In the genomic region with DNA sequence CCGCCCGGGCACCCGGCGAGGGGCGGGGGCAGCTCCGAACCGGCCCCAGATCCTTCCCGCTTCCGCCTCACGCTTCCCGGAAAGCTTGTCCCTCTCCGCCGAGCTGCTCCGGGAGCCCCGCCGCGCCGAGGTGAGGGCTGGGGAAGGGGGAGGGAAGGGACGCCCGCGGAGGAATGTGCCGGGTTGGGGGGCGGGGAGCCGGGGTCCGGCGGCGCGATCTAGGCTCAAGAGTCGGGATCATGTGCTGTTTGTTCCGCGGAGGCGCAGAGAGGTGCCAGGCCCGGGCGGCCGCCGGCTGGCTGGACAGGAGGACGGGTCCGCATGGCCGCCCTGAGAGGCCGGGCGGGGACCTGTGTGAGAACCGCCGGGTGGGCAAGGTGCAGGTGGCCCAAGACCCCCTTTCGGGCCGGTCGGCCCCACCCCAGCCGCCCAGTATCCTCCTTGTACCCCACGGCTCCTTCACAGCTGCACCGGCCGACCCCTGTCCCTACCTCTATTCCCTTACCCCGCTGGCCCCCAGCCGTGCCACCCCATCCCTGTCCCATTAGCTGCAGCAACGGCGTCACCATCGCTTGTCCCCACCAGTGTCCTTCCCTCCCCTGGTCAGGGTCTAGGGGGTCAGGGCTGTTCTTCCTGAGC, we compare ENCODE assay signal across 8 cellular contexts. TPM values are rescaled to one million over a fixed set of nuclear protein-coding genes. Genes with fewer than 3 reads are reported as not detected.
A peak's percentile ranks its signal among the peaks of the same experiment; 100 is the strongest.
DNase-seq lines count a peak whose midpoint lies in the region; ATAC-seq, FAIRE-seq and TF ChIP-seq lines count a peak whose summit lies in the region.

No MANE protein-coding gene starts in this region.

- TF ChIP-seq CTCF in HFFc6 (IDR thresholded peaks at IDR 0.05): no peak
- TF ChIP-seq CTCF in endothelial cell of umbilical vein (IDR thresholded peaks at IDR 0.05; ENCODE audit: extremely low read depth in 1 of 2, insufficient read depth in 1 of 2, low read depth in 1 of 2, low read length in 2 of 2): no peak

- H3K27me3 Mint-ChIP-seq in HFFc6 (ENCODE audit: insufficient read depth): 0 out of 2 replicates have a peak, but pooled peaks cover 2% of the 10 kb centered on the region

- H3K79me2 ChIP-seq in endothelial cell of umbilical vein (ENCODE audit: control insufficient read depth, insufficient read depth, low read length): peaks cover 34% of the 10 kb centered on the region

- no peak for TF ChIP-seq POLR2A in endothelial cell of umbilical vein (IDR thresholded peaks at IDR 0.05; ENCODE audit: low read depth, low read length)

- dilution Hi-C loops in endothelial cell of umbilical vein (cut with MboI; ENCODE audit: extremely low pct_ligation_motif_present, low sequenced_read_pairs): no loop called here

- H3K9me3 Mint-ChIP-seq in HFFc6: no peaks in the 10 kb centered on the region

- H3K36me3 ChIP-seq in ES-I3 (ENCODE audit: insufficient read depth, low read length) (peaks cover 4% of the 10 kb centered on the region), SJSA1 (peaks cover 51% of the 10 kb centered on the region), endothelial cell of umbilical vein (ENCODE audit: control insufficient read depth in 2 of 2, extremely low read depth in 1 of 2, insufficient read depth in 2 of 2, low read length in 2 of 2) (peaks cover 11 to 23% of the 10 kb centered on the region in 2 experiments), mucosa of stomach (ENCODE audit: control insufficient read depth, insufficient read depth, low read length) (peaks cover 10% of the 10 kb centered on the region)

- BruUV-seq in endothelial cell of umbilical vein (replicated peaks; lab: Mats Ljungman, UMichigan): no TSS peak

- CTCF ChIA-PET in endothelial cell of umbilical vein (lab: Charles Lee): interaction anchor here (0.6 to 4.2 kb wide), 7 partner anchors 9 to 665 kb away, joined by 3 to 21 read pairs (median 6); a partner anchor contains a TSS

- peaks cover 23% of the 10 kb centered on the region for H3K4me1 Mint-ChIP-seq in HFFc6 (ENCODE audit: low read depth)

- H3K36me3 Mint-ChIP-seq in HFFc6 (ENCODE audit: low read depth): peaks cover 11% of the 10 kb centered on the region

- intact Hi-C loops in endothelial cell of umbilical vein (cut with micrococcal nuclease): loop anchor here (2.0 kb wide), 1 partner anchor 57 kb away; a partner anchor contains a TSS

- no peaks in the 10 kb centered on the region for H3K9me1 ChIP-seq in endothelial cell of umbilical vein (replicated peaks; ENCODE audit: control insufficient read depth, extremely low read depth, insufficient read depth, low read length)

- H3K4me1 ChIP-seq in ES-I3 (ENCODE audit: insufficient read depth, low read length) (0 out of 2 replicates have a peak, but pooled peaks cover 7% of the 10 kb centered on the region), SJSA1 (replicated peaks) (peaks cover 16% of the 10 kb centered on the region), endothelial cell of umbilical vein (ENCODE audit: control insufficient read depth, extremely low read depth, insufficient read depth, low read length) (peaks cover 19% of the 10 kb centered on the region), mucosa of stomach (ENCODE audit: control insufficient read depth, insufficient read depth, low read length) (peaks cover 27% of the 10 kb centered on the region)

- H3K4me3 ChIP-seq in SJSA1: peak overlapping the region; percentile 74
- H3K4me3 ChIP-seq in endothelial cell of umbilical vein (replicated peaks in 1 of 3; ENCODE audit: insufficient read depth in 1 of 3, low read depth in 1 of 3, low read length in 3 of 3): peak overlapping the region; percentile 77 to 95 (median 82)
- peak overlapping the region; percentile 90 for H3K4me3 ChIP-seq in mucosa of stomach (ENCODE audit: low read length)

- H3K9ac ChIP-seq in ES-I3 (ENCODE audit: low read depth, low read length) (peak overlapping the region; percentile 83), endothelial cell of umbilical vein (replicated peaks; ENCODE audit: extremely low read depth, insufficient read depth, low read length) (peak overlapping the region; percentile 49), mucosa of stomach (ENCODE audit: low read length) (peak overlapping the region; percentile 87)

- FAIRE-seq in endothelial cell of umbilical vein (lab: Jason Lieb, UNC): no peak

- peak overlapping the region; percentile 20 for H3K27ac Mint-ChIP-seq in HFFc6

- H4K20me1 ChIP-seq in endothelial cell of umbilical vein (replicated peaks; ENCODE audit: control insufficient read depth, extremely low read depth, insufficient read depth, low read length): no peaks in the 10 kb centered on the region

- H3K27ac ChIP-seq in SJSA1 (peak overlapping the region; percentile 67), endothelial cell of umbilical vein (ENCODE audit: insufficient read depth, low read depth, low read length) (peak overlapping the region; percentile 23)

- peak overlapping the region; percentile 88 for H3K4me3 Mint-ChIP-seq in HFFc6

- no peak for ATAC-seq in GM19463 (IDR thresholded peaks at IDR 0.05; ENCODE audit: unreplicated experiment)
- no peak for ATAC-seq in GM18861 (IDR thresholded peaks at IDR 0.05; ENCODE audit: unreplicated experiment)

- no peak for DNase-seq in HFFc6
- peak in 1 of 2 experiments; percentile 57 for DNase-seq in SJSA1 (ENCODE audit: low read depth in 1 of 2, low spot score in 2 of 2)
- peak; percentile 28 for DNase-seq in endothelial cell of umbilical vein (ENCODE audit: low read depth, low spot score)
- no peak for DNase-seq in amniotic stem cell (lab: John Stamatoyannopoulos, UW)

- H2AFZ ChIP-seq in endothelial cell of umbilical vein (ENCODE audit: low read depth, low read length): peak overlapping the region; percentile 22

- no peaks in the 10 kb centered on the region for H3K9me3 ChIP-seq in ES-I3 (ENCODE audit: control insufficient read depth, insufficient read depth, low read length)
- no peaks in the 10 kb centered on the region for H3K9me3 ChIP-seq in SJSA1 (replicated peaks)
- no peaks in the 10 kb centered on the region for H3K9me3 ChIP-seq in endothelial cell of umbilical vein (replicated peaks; ENCODE audit: control insufficient read depth, insufficient read depth, low read length)
- no peaks in the 10 kb centered on the region for H3K9me3 ChIP-seq in mucosa of stomach (ENCODE audit: control insufficient read depth, low read length)

- H3K27me3 ChIP-seq in SJSA1 (replicated peaks) (no peaks in the 10 kb centered on the region), endothelial cell of umbilical vein (ENCODE audit: control insufficient read depth in 2 of 2, insufficient read depth in 2 of 2, low read length in 2 of 2) (no peaks in the 10 kb centered on the region), mucosa of stomach (ENCODE audit: control insufficient read depth, insufficient read depth, low read length) (no peaks in the 10 kb centered on the region)

- POLR2A ChIA-PET in endothelial cell of umbilical vein (lab: Charles Lee): interaction anchor here (1.1 kb wide), 1 partner anchor 12 kb away, joined by 5 read pairs; no protein-coding TSS in a partner anchor

- H3K4me2 ChIP-seq in endothelial cell of umbilical vein (ENCODE audit: insufficient read depth, low read length): peak overlapping the region; percentile 87

RNA-seq across cellular contexts. Expression of a gene that starts 0.4 kb away (rescaled TPM):
- total RNA-seq in HFFc6 (2021; fragmentation: NEBNext Ultra II Directional; extraction: Animal tissue kit (Norgen Biotek cat#: 25700)): 100 to 1,000 TPM; 174 to 200 (median 178) TPM
- 72.3 and 102 TPM in 2 replicates for total RNA-seq in SJSA1 (2014; rRNA removed; shearing (Covaris generic))
- total RNA-seq in endothelial cell of umbilical vein: 171 and 174 TPM in 2 replicates
- polyA plus RNA-seq in endothelial cell of umbilical vein: 33.6 and 33.9 TPM in 2 replicates
- polyA plus RNA-seq in endothelial cell of umbilical vein (2011; cell fraction: cytosol; rRNA removed): 45.5 and 63.4 TPM in 2 replicates
- polyA plus RNA-seq in endothelial cell of umbilical vein (2011; cell fraction: nucleus; rRNA removed): 66.3 and 72.8 TPM in 2 replicates
- 124 and 128 TPM in 2 replicates for polyA plus RNA-seq in endothelial cell of umbilical vein (2012)
- polyA minus RNA-seq in endothelial cell of umbilical vein: 134 and 138 TPM in 2 replicates
- 37.8 TPM for polyA minus RNA-seq in endothelial cell of umbilical vein (2011; cell fraction: cytosol; rRNA and poly(A)+ RNA removed)
- polyA minus RNA-seq in endothelial cell of umbilical vein (2011; cell fraction: nucleus; rRNA and poly(A)+ RNA removed): 22.0 and 26.6 TPM in 2 replicates

RNA-seq across cellular contexts. Expression of a gene that starts 0.8 kb away (rescaled TPM):
- total RNA-seq in HFFc6 (2021; fragmentation: NEBNext Ultra II Directional; extraction: Animal tissue kit (Norgen Biotek cat#: 25700)): 1 to 10 TPM in 4 of 6 experiments, under 1 TPM in 2; 0.66 to 1.5 (median 1.0) TPM
- total RNA-seq in SJSA1 (2014; rRNA removed; shearing (Covaris generic)): 1.1 and 2.7 TPM in 2 replicates
- total RNA-seq in endothelial cell of umbilical vein: 0.71 and 1.0 TPM in 2 replicates
- polyA plus RNA-seq in endothelial cell of umbilical vein: 0.99 and 1.0 TPM in 2 replicates
- 0.54 and 0.97 TPM in 2 replicates for polyA plus RNA-seq in endothelial cell of umbilical vein (2011; cell fraction: cytosol; rRNA removed)
- polyA plus RNA-seq in endothelial cell of umbilical vein (2011; cell fraction: nucleus; rRNA removed): 4.6 and 5.7 TPM in 2 replicates
- 0.95 and 2.3 TPM in 2 replicates for polyA plus RNA-seq in endothelial cell of umbilical vein (2012)
- polyA minus RNA-seq in endothelial cell of umbilical vein: 0.89 and 1.4 TPM in 2 replicates
- not detected for polyA minus RNA-seq in endothelial cell of umbilical vein (2011; cell fraction: cytosol; rRNA and poly(A)+ RNA removed)
- polyA minus RNA-seq in endothelial cell of umbilical vein (2011; cell fraction: nucleus; rRNA and poly(A)+ RNA removed): 0.72 TPM in 1 of 2 replicates, not detected in the other

RNA-seq across cellular contexts. Expression of a gene that starts 10.7 kb away (rescaled TPM):
- 10 to 100 TPM; 48.9 to 60.8 (median 54.1) TPM for total RNA-seq in HFFc6 (2021; fragmentation: NEBNext Ultra II Directional; extraction: Animal tissue kit (Norgen Biotek cat#: 25700))
- 6.3 and 19.7 TPM in 2 replicates for total RNA-seq in SJSA1 (2014; rRNA removed; shearing (Covaris generic))
- total RNA-seq in endothelial cell of umbilical vein: 51.0 and 56.7 TPM in 2 replicates
- 33.8 and 47.2 TPM in 2 replicates for polyA plus RNA-seq in endothelial cell of umbilical vein
- 13.0 and 19.6 TPM in 2 replicates for polyA plus RNA-seq in endothelial cell of umbilical vein (2011; cell fraction: cytosol; rRNA removed)
- 118 and 122 TPM in 2 replicates for polyA plus RNA-seq in endothelial cell of umbilical vein (2011; cell fraction: nucleus; rRNA removed)
- 32.6 and 43.6 TPM in 2 replicates for polyA plus RNA-seq in endothelial cell of umbilical vein (2012)
- polyA minus RNA-seq in endothelial cell of umbilical vein: 20.5 and 32.0 TPM in 2 replicates
- polyA minus RNA-seq in endothelial cell of umbilical vein (2011; cell fraction: cytosol; rRNA and poly(A)+ RNA removed): 17.9 TPM
- 34.1 and 47.1 TPM in 2 replicates for polyA minus RNA-seq in endothelial cell of umbilical vein (2011; cell fraction: nucleus; rRNA and poly(A)+ RNA removed)

RNA-seq across cellular contexts. Expression of a gene that starts 30.5 kb away (rescaled TPM):
- 10 to 100 TPM; 59.4 to 76.9 (median 65.6) TPM for total RNA-seq in HFFc6 (2021; fragmentation: NEBNext Ultra II Directional; extraction: Animal tissue kit (Norgen Biotek cat#: 25700))
- 63.5 and 71.4 TPM in 2 replicates for total RNA-seq in SJSA1 (2014; rRNA removed; shearing (Covaris generic))
- 65.1 and 75.2 TPM in 2 replicates for total RNA-seq in endothelial cell of umbilical vein
- 58.4 and 68.6 TPM in 2 replicates for polyA plus RNA-seq in endothelial cell of umbilical vein
- 107 and 110 TPM in 2 replicates for polyA plus RNA-seq in endothelial cell of umbilical vein (2011; cell fraction: cytosol; rRNA removed)
- polyA plus RNA-seq in endothelial cell of umbilical vein (2011; cell fraction: nucleus; rRNA removed): 80.7 and 94.6 TPM in 2 replicates
- 72.7 and 84.3 TPM in 2 replicates for polyA plus RNA-seq in endothelial cell of umbilical vein (2012)
- 31.5 and 31.8 TPM in 2 replicates for polyA minus RNA-seq in endothelial cell of umbilical vein
- polyA minus RNA-seq in endothelial cell of umbilical vein (2011; cell fraction: cytosol; rRNA and poly(A)+ RNA removed): 18.1 TPM
- 13.0 and 19.6 TPM in 2 replicates for polyA minus RNA-seq in endothelial cell of umbilical vein (2011; cell fraction: nucleus; rRNA and poly(A)+ RNA removed)

RNA-seq across cellular contexts. Expression of a gene that starts 37.1 kb away (rescaled TPM):
- total RNA-seq in HFFc6 (2021; fragmentation: NEBNext Ultra II Directional; extraction: Animal tissue kit (Norgen Biotek cat#: 25700)): under 1 TPM in 1 of 6 experiments, not detected in 5; 0.12 TPM
- total RNA-seq in SJSA1 (2014; rRNA removed; shearing (Covaris generic)): not detected in 2 replicates
- not detected in 2 replicates for total RNA-seq in endothelial cell of umbilical vein
- 0.04 and 0.08 TPM in 2 replicates for polyA plus RNA-seq in endothelial cell of umbilical vein
- polyA plus RNA-seq in endothelial cell of umbilical vein (2011; cell fraction: cytosol; rRNA removed): 0.07 and 0.08 TPM in 2 replicates
- polyA plus RNA-seq in endothelial cell of umbilical vein (2011; cell fraction: nucleus; rRNA removed): 0.11 and 0.12 TPM in 2 replicates
- polyA plus RNA-seq in endothelial cell of umbilical vein (2012): 0.11 TPM in 1 of 2 replicates, not detected in the other
- polyA minus RNA-seq in endothelial cell of umbilical vein: not detected in 2 replicates
- not detected for polyA minus RNA-seq in endothelial cell of umbilical vein (2011; cell fraction: cytosol; rRNA and poly(A)+ RNA removed)
- not detected in 2 replicates for polyA minus RNA-seq in endothelial cell of umbilical vein (2011; cell fraction: nucleus; rRNA and poly(A)+ RNA removed)
